ENCODE assay signal across 8 cellular contexts in genomic region chr3:143975549-143976152, GRCh38. TPM values are rescaled to one million over a fixed set of nuclear protein-coding genes. Genes with fewer than 3 reads are reported as not detected.
DNase-seq lines count a peak whose midpoint lies in the region; ATAC-seq and TF ChIP-seq lines count a peak whose summit lies in the region.

No MANE protein-coding gene starts in this region.

- H3K36me3 Mint-ChIP-seq in T-cell = no peaks in the 10 kb centered on the region

- no peak for TF ChIP-seq POLR2A in gastrocnemius medialis (IDR thresholded peaks at IDR 0.05)

- peak overlapping the region in 1 of 3 donors; percentile 50 for H3K4me3 Mint-ChIP-seq in T-cell

- H3K36me3 ChIP-seq in gastrocnemius medialis = no peaks in the 10 kb centered on the region

- no peaks in the 10 kb centered on the region for H3K27me3 Mint-ChIP-seq in T-cell

- H3K27ac ChIP-seq in gastrocnemius medialis = peak overlapping the region; percentile 14 to 95 (median 92)

- peaks cover 47 to 49% of the 10 kb centered on the region in 2 donors for H3K4me1 ChIP-seq in gastrocnemius medialis

- no peaks in the 10 kb centered on the region for H3K9me3 Mint-ChIP-seq in T-cell

- H3K9me3 ChIP-seq in gastrocnemius medialis = no peaks in the 10 kb centered on the region

- no peaks in the 10 kb centered on the region for H3K27me3 ChIP-seq in gastrocnemius medialis

- H3K27ac Mint-ChIP-seq in T-cell = no peak overlapping the region

- peaks cover 50 to 66% (median 62%) of the 10 kb centered on the region in 3 donors for H3K4me1 Mint-ChIP-seq in T-cell

- ATAC-seq in gastrocnemius medialis (no peak), GM18858 (IDR thresholded peaks at IDR 0.05; ENCODE audit: unreplicated experiment) (no peak), GM18517 (IDR thresholded peaks at IDR 0.05; ENCODE audit: unreplicated experiment) (no peak), T-cell (replicated peaks in 1 of 4) (no peak)

- TF ChIP-seq CTCF in gastrocnemius medialis (IDR thresholded peaks at IDR 0.05 in 4 of 5, conservative IDR thresholded peaks at IDR 0.05 in 1 of 5) = peak in 3 of 5 experiments; percentile 29 to 43 (median 34)

- POLR2A ChIA-PET in T-cell (lab: Charles Lee) = interaction anchor here (0.6 to 0.7 kb wide), 2 partner anchors 13 to 30 kb away, joined by 3 read pairs; no protein-coding TSS in a partner anchor

- CTCF ChIA-PET in T-cell (lab: Charles Lee) = interaction anchor here (0.5 to 2.2 kb wide), 14 partner anchors 8 to 975 kb away, joined by 3 to 8 read pairs (median 3); no protein-coding TSS in a partner anchor

- peak overlapping the region in 2 of 4 donors; percentile 14 to 86 for H3K4me3 ChIP-seq in gastrocnemius medialis

- intact Hi-C loops in gastrocnemius medialis (cut with DNase I; ENCODE audit: low total_unique reads) = loop anchor here (10.0 kb wide), 1 partner anchor 799 kb away; no protein-coding TSS in a partner anchor

- peak; percentile 40 for DNase-seq in Caki2 (ENCODE audit: low read depth)
- DNase-seq in KBM-7 = peak; percentile 58
- DNase-seq in SKM-1 treated with dmso at 0.1 percent for 144 hours (lab: John Stamatoyannopoulos, UW; ENCODE audit: unreplicated experiment) = peak; percentile 43
- DNase-seq in fibroblast of the conjunctiva (ENCODE audit: low read depth) = peak; percentile 77
- no peak for DNase-seq in gastrocnemius medialis
- DNase-seq in T-cell = no peak

- in situ Hi-C loops in Caki2 (cut with HindIII; ENCODE audit: low pct_unique_long_range_greater_than_20kb, low sequenced_read_pairs) (no loop called here), KBM-7 (cut with MboI; ENCODE audit: low pct_unique_long_range_greater_than_20kb, low sequenced_read_pairs) (no loop called here), gastrocnemius medialis (cut with MboI; ENCODE audit: low sequenced_read_pairs in 4 of 4) (no loop called here)

RNA-seq across cellular contexts. Expression of gene DIPK2A, which starts 4.0 kb away (rescaled TPM):
- 20.2 and 25.2 TPM in 2 replicates for total RNA-seq in Caki2 (2014; rRNA removed; shearing (Covaris generic); ENCODE audit: low replicate concordance)
- total RNA-seq in gastrocnemius medialis = 10 to 100 TPM in 3 of 4 donors, 1 to 10 TPM in 1; 7.7 to 14.1 (median 10.4) TPM
- total RNA-seq in T-cell = 10 to 100 TPM; 15.7 to 23.1 (median 19.3) TPM

Comparison
In these comparisons a context has a peak if more than half of its experiments do, and no peak if none do; other contexts are left out.
1. DNase-seq: peak in Caki2 (single experiment), KBM-7 (single experiment), SKM-1 treated with dmso at 0.1 percent for 144 hours (single experiment) and fibroblast of the conjunctiva (single experiment); none in gastrocnemius medialis (0 of 2) and T-cell (0 of 34).